ENCODE assay signal across 8 cellular contexts in the genomic region with DNA sequence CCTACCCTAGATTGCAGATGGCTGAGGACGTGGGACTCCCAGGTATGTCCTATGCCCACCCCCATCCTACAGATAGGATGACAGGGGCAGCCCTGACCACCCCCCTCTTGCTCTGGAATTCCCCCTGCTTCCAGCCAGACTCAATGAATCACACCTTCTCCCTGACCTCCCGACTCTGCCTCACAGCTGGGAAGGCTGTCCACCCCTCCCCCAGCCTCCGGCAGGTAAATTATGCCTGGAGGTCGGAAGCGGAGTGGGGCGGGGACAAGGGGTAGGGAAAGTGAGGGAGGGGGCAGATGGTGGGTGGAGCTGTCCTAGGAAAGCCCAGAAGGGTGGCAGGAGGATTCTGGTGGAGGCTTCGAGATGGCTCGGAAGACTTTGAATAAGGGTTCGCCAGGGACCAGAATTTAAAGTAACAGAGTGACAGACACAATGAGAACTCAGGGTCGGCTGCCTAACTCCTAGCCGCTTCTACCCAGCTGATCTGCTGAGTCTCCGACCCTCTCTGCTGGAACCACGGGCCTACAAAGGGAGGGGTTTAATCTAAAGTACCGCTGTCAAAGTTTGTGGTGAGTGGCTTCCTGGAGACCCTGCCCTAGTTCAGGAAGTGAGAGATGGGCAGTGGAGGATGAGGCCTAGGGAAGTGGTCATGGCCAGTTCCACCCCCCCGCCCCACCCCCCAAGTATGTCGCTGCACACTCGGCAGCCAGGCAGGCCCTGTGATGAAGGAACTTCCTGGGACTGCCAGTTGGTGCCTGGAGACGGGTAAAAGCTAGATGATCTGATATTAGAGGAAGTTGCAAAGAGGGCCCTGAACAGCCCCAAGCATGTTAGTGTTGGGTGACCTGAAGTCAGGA. TPM values are rescaled to one million over a fixed set of nuclear protein-coding genes. Genes with fewer than 3 reads are reported as not detected.
DNase-seq lines count a peak whose midpoint lies in the region; ATAC-seq and TF ChIP-seq lines count a peak whose summit lies in the region.

No MANE protein-coding gene starts in this region.

- no peaks in the 10 kb centered on the region for H3F3A ChIP-seq in SK-N-SH (replicated peaks; ENCODE audit: insufficient read depth)

- CTCF ChIA-PET in SK-N-SH (lab: Yijun Ruan, JAX) (interaction anchor here (0.9 to 2.7 kb wide), 4 partner anchors 37 to 115 kb away, joined by 3 to 10 read pairs (median 6); no protein-coding TSS in a partner anchor), activated B cell treated with CpG ODN at 0.5 μM for 24 hours (lab: Charles Lee) (no interaction called here)

- H3K27ac ChIP-seq in SK-N-SH (ENCODE audit: low read depth in 2 of 2, low read length in 1 of 2) (no peak overlapping the region; a peak in 1 of 4 replicates), ovary (peak overlapping the region in 1 of 2 donors; percentile 17)

- TF ChIP-seq CTCF in SK-N-SH (IDR thresholded peaks at IDR 0.05), result no peak
- no peak for TF ChIP-seq CTCF in activated B cell treated with CpG ODN at 0.5 μM for 24 hours (IDR thresholded peaks at IDR 0.05)
- no peak for TF ChIP-seq CTCF in ovary (IDR thresholded peaks at IDR 0.05)

- TF ChIP-seq RAD21 in SK-N-SH (IDR thresholded peaks at IDR 0.05; ENCODE audit: low read length), result no peak

- H3K4me3 ChIP-seq in SK-N-SH (ENCODE audit: low read depth in 2 of 2, low read length in 1 of 2) (no peak overlapping the region), ovary (peak overlapping the region; percentile 2)

- H3K9me2 ChIP-seq in SK-N-SH, result no peaks in the 10 kb centered on the region

- peaks cover 37% of the 10 kb centered on the region; the same call in 1 of the 2 replicates for H3K79me2 ChIP-seq in SK-N-SH (ENCODE audit: insufficient read depth)

- H3K27me3 ChIP-seq in SK-N-SH (ENCODE audit: insufficient read depth), result no peaks in the 10 kb centered on the region
- no peaks in the 10 kb centered on the region for H3K27me3 ChIP-seq in ovary

- peaks cover 9% of the 10 kb centered on the region for H3K9me3 Mint-ChIP-seq in activated B cell treated with CpG ODN at 0.5 μM for 24 hours

- WGBS in SK-N-SH (ENCODE audit: low lambda C conversion rate), result 76% methylated on average over 14 of the region's 18 CpGs
- 63 to 70% (median 64%) methylated on average over 18 of the region's 18 CpGs for WGBS in ovary, 3 donors

- H3K27me3 Mint-ChIP-seq in activated B cell treated with CpG ODN at 0.5 μM for 24 hours, result peaks cover 34% of the 10 kb centered on the region

- no peak overlapping the region for H3K9ac ChIP-seq in SK-N-SH

- POLR2A ChIA-PET in SK-N-SH (lab: Yijun Ruan, JAX), result interaction anchor here (2.1 kb wide), 1 partner anchor 54 kb away, joined by 6 read pairs; no protein-coding TSS in a partner anchor
- POLR2A ChIA-PET in activated B cell treated with CpG ODN at 0.5 μM for 24 hours (lab: Charles Lee), result no interaction called here

- H3K4me2 ChIP-seq in SK-N-SH, result 0 out of 2 replicates have a peak overlapping the region, but pooled peaks have one; percentile 11

- intact Hi-C loops in activated B cell treated with CpG ODN at 0.5 μM for 24 hours (cut with micrococcal nuclease) (no loop called here), Right ventricle myocardium inferior (cut with DNase I) (loop anchor here (5.0 kb wide), 1 partner anchor 54 kb away; no protein-coding TSS in a partner anchor), ovary (cut with DNase I) (loop anchor here in 1 of 4 donors (5.0 kb wide), 1 partner anchor 54 kb away; no protein-coding TSS in a partner anchor)

- TF ChIP-seq EP300 in SK-N-SH (IDR thresholded peaks at IDR 0.05; ENCODE audit: borderline replicate concordance in 1 of 2, low read depth in 1 of 2, low read length in 1 of 2) (no peak), ovary (IDR thresholded peaks at IDR 0.05) (no peak)

- H3K4me1 ChIP-seq in SK-N-SH (ENCODE audit: control insufficient read depth in 1 of 2, insufficient read depth in 2 of 2, low read depth in 1 of 2, low read length in 1 of 2) (peaks cover 5 to 36% of the 10 kb centered on the region in 2 experiments; a peak in 2 of 4 replicates), ovary (ENCODE audit: insufficient read depth) (peaks cover 35% of the 10 kb centered on the region)

- peaks cover 41% of the 10 kb centered on the region for H3K4me1 Mint-ChIP-seq in activated B cell treated with CpG ODN at 0.5 μM for 24 hours

- peaks cover 7% of the 10 kb centered on the region for H3K9me3 ChIP-seq in SK-N-SH
- no peaks in the 10 kb centered on the region for H3K9me3 ChIP-seq in ovary

- H4K20me1 ChIP-seq in SK-N-SH (ENCODE audit: insufficient read depth), result no peaks in the 10 kb centered on the region

- no peak for DNase-seq in SK-N-SH
- no peak for DNase-seq in activated B cell treated with CpG ODN at 0.5 μM for 24 hours
- peak; percentile 90 for DNase-seq in Right ventricle myocardium inferior (ENCODE audit: missing footprints)
- peak in 1 of 5 donors; percentile 38 for DNase-seq in ovary
- no peak for DNase-seq in superior temporal gyrus (ENCODE audit: extremely low spot score)
- no peak for DNase-seq in HUDEP-2 (lab: John Stamatoyannopoulos, UW; ENCODE audit: unreplicated experiment in 76 of 76)
- DNase-seq in HuH-7 (ENCODE audit: low spot score), result no peak

- peak overlapping the region; percentile 29 for H3K4me3 Mint-ChIP-seq in activated B cell treated with CpG ODN at 0.5 μM for 24 hours

- ATAC-seq in SK-N-SH treated with all-trans-retinoic acid at 6 μM for 48 hours, result no peak
- ATAC-seq in activated B cell treated with CpG ODN at 0.5 μM for 24 hours (ENCODE audit: low read depth), result peak; percentile 56
- ATAC-seq in Right ventricle myocardium inferior, result peak; percentile 16

- H3K36me3 ChIP-seq in SK-N-SH (replicated peaks in 1 of 2; ENCODE audit: control insufficient read depth in 1 of 2, insufficient read depth in 2 of 2, low read length in 1 of 2), result peaks cover 0 to 3% of the 10 kb centered on the region in 2 experiments
- H3K36me3 ChIP-seq in ovary, result no peaks in the 10 kb centered on the region

- H3K27ac Mint-ChIP-seq in activated B cell treated with CpG ODN at 0.5 μM for 24 hours, result no peak overlapping the region

- no peak for TF ChIP-seq POLR2A in ovary (IDR thresholded peaks at IDR 0.05)

- H2AFZ ChIP-seq in SK-N-SH (ENCODE audit: low read depth), result no peak overlapping the region

- H3K36me3 Mint-ChIP-seq in activated B cell treated with CpG ODN at 0.5 μM for 24 hours (ENCODE audit: low read depth), result peaks cover 2% of the 10 kb centered on the region

TF ChIP-seq in SK-N-SH, 30 proteins besides CTCF, POLR2A, EP300 and RAD21:
- TF ChIP-seq ELF1 (IDR thresholded peaks at IDR 0.05), result no peak
- TF ChIP-seq GATA2 (CRISPR knock-in tag; IDR thresholded peaks at IDR 0.05), result no peak
TF ChIP-seq in SK-N-SH: peak in this region for 0.

TF ChIP-seq in SK-N-SH treated with all-trans-retinoic acid at 6 μM for 48 hours, 23 proteins besides CTCF, POLR2A, EP300 and RAD21 (continues in another document):
- no peak for TF ChIP-seq ZNF565 (CRISPR knock-in tag; conservative IDR thresholded peaks at IDR 0.05; ENCODE audit: low read depth)
- no peak for TF ChIP-seq ZFP30 (CRISPR knock-in tag; IDR thresholded peaks at IDR 0.05)
- no peak for TF ChIP-seq RARB (CRISPR knock-in tag; IDR thresholded peaks at IDR 0.05)
- TF ChIP-seq ESRRG (CRISPR knock-in tag; IDR thresholded peaks at IDR 0.05), result no peak
- no peak for TF ChIP-seq TOX (CRISPR knock-in tag; IDR thresholded peaks at IDR 0.05; ENCODE audit: borderline replicate concordance)
- TF ChIP-seq ZNF8 (CRISPR knock-in tag; IDR thresholded peaks at IDR 0.05), result no peak
- TF ChIP-seq ZNF70 (CRISPR knock-in tag; IDR thresholded peaks at IDR 0.05), result no peak
- no peak for TF ChIP-seq BACH2 (CRISPR knock-in tag; IDR thresholded peaks at IDR 0.05; ENCODE audit: borderline replicate concordance)
- TF ChIP-seq, protein P1, sequence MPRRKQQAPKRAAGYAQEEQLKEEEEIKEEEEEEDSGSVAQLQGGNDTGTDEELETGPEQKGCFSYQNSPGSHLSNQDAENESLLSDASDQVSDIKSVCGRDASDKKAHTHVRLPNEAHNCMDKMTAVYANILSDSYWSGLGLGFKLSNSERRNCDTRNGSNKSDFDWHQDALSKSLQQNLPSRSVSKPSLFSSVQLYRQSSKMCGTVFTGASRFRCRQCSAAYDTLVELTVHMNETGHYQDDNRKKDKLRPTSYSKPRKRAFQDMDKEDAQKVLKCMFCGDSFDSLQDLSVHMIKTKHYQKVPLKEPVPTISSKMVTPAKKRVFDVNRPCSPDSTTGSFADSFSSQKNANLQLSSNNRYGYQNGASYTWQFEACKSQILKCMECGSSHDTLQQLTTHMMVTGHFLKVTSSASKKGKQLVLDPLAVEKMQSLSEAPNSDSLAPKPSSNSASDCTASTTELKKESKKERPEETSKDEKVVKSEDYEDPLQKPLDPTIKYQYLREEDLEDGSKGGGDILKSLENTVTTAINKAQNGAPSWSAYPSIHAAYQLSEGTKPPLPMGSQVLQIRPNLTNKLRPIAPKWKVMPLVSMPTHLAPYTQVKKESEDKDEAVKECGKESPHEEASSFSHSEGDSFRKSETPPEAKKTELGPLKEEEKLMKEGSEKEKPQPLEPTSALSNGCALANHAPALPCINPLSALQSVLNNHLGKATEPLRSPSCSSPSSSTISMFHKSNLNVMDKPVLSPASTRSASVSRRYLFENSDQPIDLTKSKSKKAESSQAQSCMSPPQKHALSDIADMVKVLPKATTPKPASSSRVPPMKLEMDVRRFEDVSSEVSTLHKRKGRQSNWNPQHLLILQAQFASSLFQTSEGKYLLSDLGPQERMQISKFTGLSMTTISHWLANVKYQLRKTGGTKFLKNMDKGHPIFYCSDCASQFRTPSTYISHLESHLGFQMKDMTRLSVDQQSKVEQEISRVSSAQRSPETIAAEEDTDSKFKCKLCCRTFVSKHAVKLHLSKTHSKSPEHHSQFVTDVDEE (CRISPR knock-in tag; IDR thresholded peaks at IDR 0.05), result no peak
- no peak for TF ChIP-seq TCF4 (CRISPR knock-in tag; IDR thresholded peaks at IDR 0.05; ENCODE audit: borderline replicate concordance)
- TF ChIP-seq PPARA (CRISPR knock-in tag; IDR thresholded peaks at IDR 0.05; ENCODE audit: borderline replicate concordance), result no peak
- TF ChIP-seq ISL1 (CRISPR knock-in tag; IDR thresholded peaks at IDR 0.05), result no peak
- no peak for TF ChIP-seq GLIS3 (CRISPR knock-in tag; IDR thresholded peaks at IDR 0.05)
- no peak for TF ChIP-seq ARNTL (CRISPR knock-in tag; IDR thresholded peaks at IDR 0.05; ENCODE audit: borderline replicate concordance, low read depth)

RNA-seq across cellular contexts. Expression of gene PLEKHG3, which starts 4.2 kb away (rescaled TPM):
- 4.9 and 5.1 TPM in 2 replicates for polyA plus RNA-seq in SK-N-SH (2012; rRNA removed)
- polyA plus RNA-seq in SK-N-SH (2012; cell fraction: cytosol; rRNA removed), result 2.6 and 4.0 TPM in 2 replicates
- polyA plus RNA-seq in SK-N-SH (2012; cell fraction: nucleus; rRNA removed), result 18.3 and 21.2 TPM in 2 replicates
- 0.07 TPM in 2 replicates for total RNA-seq in activated B cell treated with CpG ODN at 0.5 μM for 24 hours
- 19.6 TPM for total RNA-seq in Right ventricle myocardium inferior
- 10 to 100 TPM; 17.5 to 92.9 (median 78.4) TPM for total RNA-seq in ovary
- polyA plus RNA-seq in ovary, result 10 to 100 TPM; 26.3 to 34.2 TPM

Comparison
In these comparisons a context has a peak if more than half of its experiments do, and no peak if none do; other contexts are left out.
1. RNA of gene PLEKHG3, which starts 4.2 kb away (total RNA-seq): 17.5 to 92.9 TPM in ovary and 19.6 TPM in Right ventricle myocardium inferior (single experiment); 0.07 TPM in activated B cell treated with CpG ODN at 0.5 μM for 24 hours; every median in the first group is over 10 times any median in the second.